In genomic region chr1:112141923-112142322, GRCh38 we compare ENCODE assay signal across 33 cellular contexts.
"Had no signal": no experiment of that assay in that cellular context is flagged by ENCODE, and none has a peak within 500 bp of the region (broad histone marks: within the 10 kb centered on the region; RNA-seq: fewer than 3 reads in every experiment).

No MANE protein-coding gene starts in this region.

- ATAC-seq: activated CD8-positive, alpha-beta memory T cell treated with anti-CD3 and anti-CD28 coated beads, Interleukin-2, amount 10 ng/mL, durations not matched to agents 7 days and 5 days; PC-3 had no signal

- H3K27ac ChIP-seq: ascending aorta, cardiac muscle cell, KMS-11, Peyer's patch, SJCRH30, SK-N-MC, WERI-Rb-1 had no signal

- H3K4me3 ChIP-seq: ascending aorta, cardiac muscle cell, Peyer's patch, SJCRH30, SK-N-MC had no signal

- H3K4me1 ChIP-seq: ascending aorta, SJCRH30 had no signal

- H3K36me3 ChIP-seq: ascending aorta, cardiac muscle cell, Peyer's patch, SJCRH30, WERI-Rb-1 had no signal

- H3K27me3 ChIP-seq: ascending aorta, Peyer's patch had no signal

- DNase-seq: activated CD4-positive, alpha-beta memory T cell treated with anti-CD3 and anti-CD28 coated beads, Interleukin-2, amount 10 ng/mL, durations not matched to agents 7 days and 5 days; activated CD4-positive, alpha-beta T cell treated with anti-CD3 and anti-CD28 coated beads for 1 hour; activated CD4-positive, alpha-beta T cell treated with anti-CD3 and anti-CD28 coated beads for 48 hours; activated CD4-positive, CD25-positive, alpha-beta regulatory T cell; activated CD8-positive, alpha-beta memory T cell treated with anti-CD3 and anti-CD28 coated beads for 24 hours; activated CD8-positive, alpha-beta memory T cell treated with anti-CD3 and anti-CD28 coated beads, Interleukin-2, amount 10 ng/mL, durations not matched to agents 7 days and 5 days; activated gamma-delta T cell; activated naive CD4-positive, alpha-beta T cell treated with Interleukin-2 at 50 U/mL for 16 hours; activated naive CD8-positive, alpha-beta T cell treated with anti-CD3 and anti-CD28 coated beads, Interleukin-2, amount 10 ng/mL, durations not matched to agents 7 days and 5 days; activated T-cell treated with anti-CD3 and anti-CD28 coated beads, Interleukin-2, amount 50 U/mL, for 1 hour; amygdala; MM.1S; MV-4-11; NCI-H1092; NCI-H1436 treated with DMSO at 0.1 percent for 48 hours; NCI-H187; NCI-H2029 treated with DMSO at 0.1 percent for 48 hours; NCI-H2107; NCI-H2171; NCI-H510A; NCI-H748 treated with DMSO at 0.1 percent for 48 hours; NK-92 treated with Interleukin-12 subunit alpha and Interleukin-12 subunit beta, amount 100 ng/mL, for 24 hours; PC-3; Peyer's patch; RPMI8226; SHP77; SJCRH30; T1000; WERI-Rb-1 had no signal

- H3K9me3 ChIP-seq: ascending aorta, Peyer's patch, SJCRH30 had no signal
